ENCODE assay signal across 18 cellular contexts in the genomic region with DNA sequence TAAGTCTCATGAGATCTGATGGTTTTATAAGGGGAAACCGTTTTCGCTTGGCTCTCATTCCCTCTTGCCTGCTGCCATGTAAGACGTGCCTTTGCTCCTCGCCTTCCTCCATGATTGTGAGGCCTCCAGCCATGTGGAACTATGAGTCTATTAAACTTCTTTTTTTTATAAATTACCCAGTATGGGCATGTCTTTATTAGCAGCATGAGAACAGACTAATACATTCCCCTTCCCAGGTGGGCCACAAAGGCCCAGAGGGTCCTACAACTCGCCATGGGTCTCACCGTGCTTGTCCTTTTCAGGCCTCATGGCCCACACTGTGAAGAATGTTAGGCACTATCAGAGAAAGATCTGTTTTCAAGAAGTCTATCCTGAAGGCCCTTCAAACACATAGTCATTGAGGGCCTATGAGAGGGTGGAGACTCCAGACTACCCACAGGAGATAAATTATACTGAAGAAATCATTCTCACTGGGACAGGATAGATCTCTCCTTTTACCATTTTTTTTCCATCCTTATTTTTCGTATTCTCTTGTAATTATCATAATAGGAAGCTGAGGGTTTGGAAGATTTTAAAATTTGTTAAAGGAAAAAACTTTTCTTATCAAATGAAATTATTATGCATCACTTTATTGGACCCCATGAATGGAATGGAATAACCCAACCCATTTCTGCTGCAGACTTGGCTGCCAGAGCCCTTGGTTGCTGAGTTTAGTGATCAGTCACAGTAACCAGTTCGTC. TPM values are rescaled to one million over a fixed set of nuclear protein-coding genes. Genes with fewer than 3 reads are reported as not detected.
A peak's percentile ranks its signal among the peaks of the same experiment; 100 is the strongest.
DNase-seq lines count a peak whose midpoint lies in the region; ATAC-seq and TF ChIP-seq lines count a peak whose summit lies in the region.
"Had no signal": no experiment of that assay in that cellular context is flagged by ENCODE, and none has a peak within 500 bp of the region (broad histone marks: within the 10 kb centered on the region; RNA-seq: fewer than 3 reads in every experiment).

No MANE protein-coding gene starts in this region.

- DNase-seq in CD14-positive monocyte (ENCODE audit: low spot score) (no peak), Peyer's patch (no peak), right atrium auricular region (ENCODE audit: low spot score) (no peak), NCI-H345 treated with DMSO at 0.1 percent for 48 hours (lab: John Stamatoyannopoulos, UW; ENCODE audit: unreplicated experiment) (no peak), glomerular visceral epithelial cell (ENCODE audit: extremely low spot score) (no peak)
- no peak for DNase-seq in stimulated activated naive B cell treated with anti-CD40 and anti-IgM and Interleukin-4, amounts not matched to agents 10 μg/mL and 1 μg/mL and 100 μg/mL, for 72 hours
- no peak for DNase-seq in T-helper 2 cell treated with Interferon-gamma antibody and Interleukin-4, amounts not matched to agents 5 μg/mL and 100 μg/mL, for 36 hours (ENCODE audit: low spot score)
- DNase-seq: activated CD4-positive, alpha-beta T cell treated with anti-CD3 and anti-CD28 coated beads for 36 hours; activated gamma-delta T cell treated with Interleukin-2 at 50 U/mL for 16 hours; AML-193; aorta; HFFc6; NCI-H1930; NCI-H524; T1000 had no signal

- H3K4me3 Mint-ChIP-seq in CD14-positive monocyte, result no peak overlapping the region
- H3K4me3 Mint-ChIP-seq in stimulated activated naive B cell treated with anti-CD40 and anti-IgM and Interleukin-4, amounts not matched to agents 10 μg/mL and 1 μg/mL and 100 μg/mL, for 72 hours, result peak overlapping the region in 1 of 2 donors; percentile 22
- H3K4me3 Mint-ChIP-seq in T-helper 2 cell treated with Interferon-gamma antibody and Interleukin-4, amounts not matched to agents 5 μg/mL and 100 μg/mL, for 36 hours, result no peak overlapping the region
- H3K4me3 Mint-ChIP-seq: activated CD4-positive, alpha-beta T cell treated with anti-CD3 and anti-CD28 coated beads for 36 hours; HFFc6 had no signal

- no peaks in the 10 kb centered on the region for H3K27me3 Mint-ChIP-seq in CD14-positive monocyte (ENCODE audit: low read depth in 3 of 3)
- no peaks in the 10 kb centered on the region for H3K27me3 Mint-ChIP-seq in stimulated activated naive B cell treated with anti-CD40 and anti-IgM and Interleukin-4, amounts not matched to agents 10 μg/mL and 1 μg/mL and 100 μg/mL, for 72 hours
- peaks cover 5% of the 10 kb centered on the region for H3K27me3 Mint-ChIP-seq in T-helper 2 cell treated with Interferon-gamma antibody and Interleukin-4, amounts not matched to agents 5 μg/mL and 100 μg/mL, for 36 hours (ENCODE audit: low read depth)
- H3K27me3 Mint-ChIP-seq: activated CD4-positive, alpha-beta T cell treated with anti-CD3 and anti-CD28 coated beads for 36 hours had no signal

- no peaks in the 10 kb centered on the region for H3K36me3 Mint-ChIP-seq in CD14-positive monocyte
- H3K36me3 Mint-ChIP-seq in stimulated activated naive B cell treated with anti-CD40 and anti-IgM and Interleukin-4, amounts not matched to agents 10 μg/mL and 1 μg/mL and 100 μg/mL, for 72 hours, result no peaks in the 10 kb centered on the region
- no peaks in the 10 kb centered on the region for H3K36me3 Mint-ChIP-seq in T-helper 2 cell treated with Interferon-gamma antibody and Interleukin-4, amounts not matched to agents 5 μg/mL and 100 μg/mL, for 36 hours (ENCODE audit: low read depth)

- H3K4me3 ChIP-seq in Peyer's patch (no peak overlapping the region), right atrium auricular region (no peak overlapping the region)

- no peaks in the 10 kb centered on the region for H3K9me3 ChIP-seq in Peyer's patch
- H3K9me3 ChIP-seq in right atrium auricular region, result no peaks in the 10 kb centered on the region

- H3K4me1 ChIP-seq in Peyer's patch, result peaks cover 8 to 32% (median 17%) of the 10 kb centered on the region in 4 donors
- peaks cover 0 to 31% of the 10 kb centered on the region in 2 donors for H3K4me1 ChIP-seq in right atrium auricular region

- H3K27me3 ChIP-seq in Peyer's patch (no peaks in the 10 kb centered on the region), right atrium auricular region (no peaks in the 10 kb centered on the region)

- H3K27ac Mint-ChIP-seq in CD14-positive monocyte, result peak overlapping the region in 6 of 7 donors; percentile 1 to 97 (median 61)
- H3K27ac Mint-ChIP-seq in stimulated activated naive B cell treated with anti-CD40 and anti-IgM and Interleukin-4, amounts not matched to agents 10 μg/mL and 1 μg/mL and 100 μg/mL, for 72 hours, result peak overlapping the region; percentile 98
- H3K27ac Mint-ChIP-seq in T-helper 2 cell treated with Interferon-gamma antibody and Interleukin-4, amounts not matched to agents 5 μg/mL and 100 μg/mL, for 36 hours, result no peak overlapping the region
- H3K27ac Mint-ChIP-seq: activated CD4-positive, alpha-beta T cell treated with anti-CD3 and anti-CD28 coated beads for 36 hours; HFFc6 had no signal

- peak overlapping the region; percentile 62 to 97 (median 84) for H3K27ac ChIP-seq in Peyer's patch
- H3K27ac ChIP-seq in right atrium auricular region, result peak overlapping the region; percentile 52 to 68
- H3K27ac ChIP-seq: parathyroid adenoma had no signal

- H3K9me3 Mint-ChIP-seq in CD14-positive monocyte, result no peaks in the 10 kb centered on the region
- no peaks in the 10 kb centered on the region for H3K9me3 Mint-ChIP-seq in stimulated activated naive B cell treated with anti-CD40 and anti-IgM and Interleukin-4, amounts not matched to agents 10 μg/mL and 1 μg/mL and 100 μg/mL, for 72 hours
- H3K9me3 Mint-ChIP-seq in T-helper 2 cell treated with Interferon-gamma antibody and Interleukin-4, amounts not matched to agents 5 μg/mL and 100 μg/mL, for 36 hours, result no peaks in the 10 kb centered on the region
- H3K9me3 Mint-ChIP-seq: HFFc6 had no signal

- no peaks in the 10 kb centered on the region for H3K36me3 ChIP-seq in Peyer's patch
- no peaks in the 10 kb centered on the region for H3K36me3 ChIP-seq in right atrium auricular region

- no peak for ATAC-seq in stimulated activated naive B cell treated with anti-CD40 and anti-IgM and Interleukin-4, amounts not matched to agents 10 μg/mL and 1 μg/mL and 100 μg/mL, for 72 hours (replicated peaks)
- no peak for ATAC-seq in HG03565 (IDR thresholded peaks at IDR 0.05; ENCODE audit: unreplicated experiment)
- ATAC-seq: activated CD4-positive, alpha-beta T cell treated with anti-CD3 and anti-CD28 coated beads for 36 hours had no signal

- peaks cover 60% of the 10 kb centered on the region for H3K4me1 Mint-ChIP-seq in CD14-positive monocyte
- peaks cover 40 to 49% of the 10 kb centered on the region in 2 donors for H3K4me1 Mint-ChIP-seq in stimulated activated naive B cell treated with anti-CD40 and anti-IgM and Interleukin-4, amounts not matched to agents 10 μg/mL and 1 μg/mL and 100 μg/mL, for 72 hours
- no peaks in the 10 kb centered on the region for H3K4me1 Mint-ChIP-seq in T-helper 2 cell treated with Interferon-gamma antibody and Interleukin-4, amounts not matched to agents 5 μg/mL and 100 μg/mL, for 36 hours (ENCODE audit: low read depth)
- H3K4me1 Mint-ChIP-seq: activated CD4-positive, alpha-beta T cell treated with anti-CD3 and anti-CD28 coated beads for 36 hours had no signal

- TF ChIP-seq CTCF in CD14-positive monocyte (IDR thresholded peaks at IDR 0.05) (no peak), Peyer's patch (IDR thresholded peaks at IDR 0.05) (no peak), right atrium auricular region (IDR thresholded peaks at IDR 0.05) (no peak)

- intact Hi-C loops in CD14-positive monocyte (cut with micrococcal nuclease), result loop anchor here in 1 of 2 donors (5.0 kb wide), 1 partner anchor 40 kb away; no protein-coding TSS in a partner anchor

- no peak for TF ChIP-seq POLR2A in Peyer's patch (IDR thresholded peaks at IDR 0.05)

RNA-seq across cellular contexts. Expression of a gene that starts 57.2 kb away (rescaled TPM):
- polyA plus RNA-seq in CD14-positive monocyte, result not detected
- total RNA-seq in Peyer's patch (100 to 1,000 TPM in 3 of 4 donors, 10 to 100 TPM in 1; 62.7 to 969 (median 724) TPM), right atrium auricular region (under 1 TPM in 1 of 2 donors, not detected in 1; 0.47 TPM)
- total RNA-seq: endothelial cell of umbilical vein had no signal

Comparison
In these comparisons a context has a peak if more than half of its experiments do, and no peak if none do; other contexts are left out.
1. RNA of a gene that starts 57.2 kb away (total RNA-seq): 62.7 to 969 TPM in Peyer's patch; 0.47 TPM in right atrium auricular region; every median in the first group is over 10 times any median in the second.